10 cellular contexts compared by ENCODE assay signal in genomic region chr6:149045404-149045803, GRCh38.
DNase-seq lines count a peak whose midpoint lies in the region; ATAC-seq and TF ChIP-seq lines count a peak whose summit lies in the region.
"Had no signal": no experiment of that assay in that cellular context is flagged by ENCODE, and none has a peak within 500 bp of the region (broad histone marks: within the 10 kb centered on the region; RNA-seq: fewer than 3 reads in every experiment).

No MANE protein-coding gene starts in this region.

- H3K4me1 ChIP-seq in HCT116 (ENCODE audit: control insufficient read depth in 1 of 2, insufficient read depth in 2 of 2, low read length in 2 of 2) = peaks cover 0 to 10% of the 10 kb centered on the region in 2 experiments; a peak in 2 of 4 replicates
- peaks cover 17% of the 10 kb centered on the region for H3K4me1 ChIP-seq in OCI-LY7 (ENCODE audit: insufficient read depth, low read length, poor library complexity, severe bottlenecking)
- peaks cover 3% of the 10 kb centered on the region for H3K4me1 ChIP-seq in osteoblast (ENCODE audit: insufficient read depth, low read length)
- H3K4me1 ChIP-seq: tibial artery had no signal

- CTCF ChIA-PET in activated CD4-positive, alpha-beta T cell treated with anti-CD3 and anti-CD28 coated beads for 36 hours (lab: Charles Lee) = interaction anchor here (0.5 to 3.5 kb wide), 13 partner anchors 12 to 917 kb away, joined by 3 to 16 read pairs (median 6); no protein-coding TSS in a partner anchor
- CTCF ChIA-PET in HCT116 (lab: Charles Lee) = interaction anchor here (1.1 to 1.6 kb wide), 4 partner anchors 14 to 386 kb away, joined by 3 to 8 read pairs (median 4); no protein-coding TSS in a partner anchor
- CTCF ChIA-PET in OCI-LY7 (lab: Charles Lee; ENCODE audit: unreplicated experiment) = interaction anchor here (0.5 kb wide), 1 partner anchor 14 kb away, joined by 3 read pairs; no protein-coding TSS in a partner anchor

- H3K27me3 ChIP-seq in HCT116 (ENCODE audit: insufficient read depth, low read length) (no peaks in the 10 kb centered on the region), osteoblast (ENCODE audit: insufficient read depth, low read length) (no peaks in the 10 kb centered on the region)
- H3K27me3 ChIP-seq: tibial artery had no signal

- no peak overlapping the region for H3K4me3 Mint-ChIP-seq in activated CD4-positive, alpha-beta T cell treated with anti-CD3 and anti-CD28 coated beads for 36 hours
- H3K4me3 Mint-ChIP-seq: activated naive CD8-positive, alpha-beta T cell had no signal

- peak; percentile 96 for ATAC-seq in activated CD4-positive, alpha-beta T cell treated with anti-CD3 and anti-CD28 coated beads for 36 hours
- ATAC-seq in HCT116 (peak; percentile 76), sciatic nerve (no peak), GM21360 (IDR thresholded peaks at IDR 0.05; ENCODE audit: unreplicated experiment) (no peak), HG03469 (IDR thresholded peaks at IDR 0.05; ENCODE audit: unreplicated experiment) (no peak)

- no peak for TF ChIP-seq POLR2A in HCT116 (IDR thresholded peaks at IDR 0.05; ENCODE audit: borderline replicate concordance, extremely low read depth, insufficient read depth, insufficient read length)

- peak; percentile 56 for DNase-seq in activated CD4-positive, alpha-beta T cell treated with anti-CD3 and anti-CD28 coated beads for 36 hours
- DNase-seq in activated CD4-positive, alpha-beta T cell treated with anti-CD3 and anti-CD28 coated beads for 4 hours = no peak
- no peak for DNase-seq in HCT116 (ENCODE audit: low read depth, low spot score)
- no peak for DNase-seq in OCI-LY7 (ENCODE audit: low spot score)
- DNase-seq in osteoblast (ENCODE audit: insufficient read length, low spot score, missing footprints) = no peak
- no peak for DNase-seq in sciatic nerve (ENCODE audit: low spot score)
- DNase-seq: tibial artery had no signal

- no peak overlapping the region for H3K4me2 ChIP-seq in HCT116 (ENCODE audit: low read length)
- H3K4me2 ChIP-seq in OCI-LY7 (ENCODE audit: low read length) = no peak overlapping the region
- no peak overlapping the region for H3K4me2 ChIP-seq in osteoblast (ENCODE audit: insufficient read depth, low read length)

- no peaks in the 10 kb centered on the region for H3K9me3 ChIP-seq in HCT116 (ENCODE audit: control insufficient read depth in 1 of 2, insufficient read depth in 1 of 2, low read depth in 1 of 2, low read length in 2 of 2)
- H3K9me3 ChIP-seq in OCI-LY7 (ENCODE audit: low read length) = no peaks in the 10 kb centered on the region
- no peaks in the 10 kb centered on the region for H3K9me3 ChIP-seq in osteoblast (ENCODE audit: low read depth, low read length)
- H3K9me3 ChIP-seq: tibial artery had no signal

- TF ChIP-seq CTCF in HCT116 (IDR thresholded peaks at IDR 0.05 in 2 of 3, conservative IDR thresholded peaks at IDR 0.05 in 1 of 3; ENCODE audit: borderline replicate concordance in 1 of 3, insufficient read depth in 1 of 3, low read depth in 2 of 3, low read length in 2 of 3) = peak in 2 of 3 experiments; percentile 20 to 26; a peak in 1 of 6 replicates
- peak; percentile 23; the same call in 1 of the 2 replicates for TF ChIP-seq CTCF in OCI-LY7 (conservative IDR thresholded peaks at IDR 0.05; ENCODE audit: low read length)
- peak; percentile 7 for TF ChIP-seq CTCF in osteoblast (IDR thresholded peaks at IDR 0.05; ENCODE audit: extremely low read depth, low read depth, low read length)

- H3K9me3 Mint-ChIP-seq in activated CD4-positive, alpha-beta T cell treated with anti-CD3 and anti-CD28 coated beads for 36 hours (ENCODE audit: low read depth) = no peaks in the 10 kb centered on the region

- no peak overlapping the region for H3K27ac ChIP-seq in HCT116 (ENCODE audit: low read depth, low read length)
- no peak overlapping the region for H3K27ac ChIP-seq in OCI-LY7 (ENCODE audit: low read depth, low read length, poor library complexity, severe bottlenecking)
- no peak overlapping the region for H3K27ac ChIP-seq in osteoblast (ENCODE audit: low read depth, low read length)
- H3K27ac ChIP-seq: tibial artery had no signal

- BruUV-seq in HCT116 (replicated peaks; lab: Mats Ljungman, UMichigan) (no TSS peak), OCI-LY7 (replicated peaks; lab: Mats Ljungman, UMichigan) (no TSS peak)

- H3K9me2 ChIP-seq in HCT116 (ENCODE audit: insufficient read depth) (no peaks in the 10 kb centered on the region), OCI-LY7 (ENCODE audit: insufficient read depth, low read length) (no peaks in the 10 kb centered on the region)

- H4K20me1 ChIP-seq in HCT116 (ENCODE audit: insufficient read depth) = no peaks in the 10 kb centered on the region
- no peaks in the 10 kb centered on the region for H4K20me1 ChIP-seq in OCI-LY7 (ENCODE audit: insufficient read depth, low read length)
- no peaks in the 10 kb centered on the region for H4K20me1 ChIP-seq in osteoblast (ENCODE audit: insufficient read depth, low read length)

- H3K36me3 ChIP-seq in HCT116 (ENCODE audit: control insufficient read depth in 1 of 2, insufficient read depth in 2 of 2, low read length in 2 of 2) = no peaks in the 10 kb centered on the region
- H3K36me3 ChIP-seq in OCI-LY7 (ENCODE audit: insufficient read depth, low read length) = no peaks in the 10 kb centered on the region
- H3K36me3 ChIP-seq in osteoblast (ENCODE audit: insufficient read depth, low read length) = no peaks in the 10 kb centered on the region
- H3K36me3 ChIP-seq: tibial artery had no signal

- no peak overlapping the region for H3K9ac ChIP-seq in HCT116 (ENCODE audit: low read length)

- POLR2A ChIA-PET in activated CD4-positive, alpha-beta T cell treated with anti-CD3 and anti-CD28 coated beads for 36 hours (lab: Charles Lee) = interaction anchor here (0.9 to 1.5 kb wide), 5 partner anchors 12 to 35 kb away, joined by 3 to 5 read pairs (median 4); no protein-coding TSS in a partner anchor
- POLR2A ChIA-PET in HCT116 (lab: Charles Lee) = no interaction called here
- POLR2A ChIA-PET in OCI-LY7 (lab: Charles Lee) = interaction anchor here (0.6 to 2.1 kb wide), 7 partner anchors 9 to 58 kb away, joined by 3 to 9 read pairs (median 3); no protein-coding TSS in a partner anchor

- H3K4me1 Mint-ChIP-seq in activated CD4-positive, alpha-beta T cell treated with anti-CD3 and anti-CD28 coated beads for 36 hours = peaks cover 40% of the 10 kb centered on the region

- intact Hi-C loops in activated CD4-positive, alpha-beta T cell treated with anti-CD3 and anti-CD28 coated beads for 36 hours (cut with DNase I, micrococcal nuclease) = no loop called here
- intact Hi-C loops in HCT116 (cut with micrococcal nuclease) = no loop called here
- intact Hi-C loops in OCI-LY7 (cut with micrococcal nuclease; ENCODE audit: unreplicated experiment) = no loop called here
- intact Hi-C loops in sciatic nerve (cut with DNase I) = no loop called here

- no peaks in the 10 kb centered on the region for H3K27me3 Mint-ChIP-seq in activated CD4-positive, alpha-beta T cell treated with anti-CD3 and anti-CD28 coated beads for 36 hours
- H3K27me3 Mint-ChIP-seq: activated naive CD8-positive, alpha-beta T cell had no signal

- H2AFZ ChIP-seq in HCT116 (ENCODE audit: low read depth, low read length, poor library complexity, severe bottlenecking) = no peak overlapping the region
- H2AFZ ChIP-seq in OCI-LY7 (ENCODE audit: low read length) = no peak overlapping the region
- no peak overlapping the region for H2AFZ ChIP-seq in osteoblast (ENCODE audit: low read length)

- H3K36me3 Mint-ChIP-seq in activated CD4-positive, alpha-beta T cell treated with anti-CD3 and anti-CD28 coated beads for 36 hours (ENCODE audit: low read depth) = peaks cover 3% of the 10 kb centered on the region
- H3K36me3 Mint-ChIP-seq: activated naive CD8-positive, alpha-beta T cell had no signal

- no peak overlapping the region for H3K27ac Mint-ChIP-seq in activated CD4-positive, alpha-beta T cell treated with anti-CD3 and anti-CD28 coated beads for 36 hours
- H3K27ac Mint-ChIP-seq: activated naive CD8-positive, alpha-beta T cell had no signal

- RAD21 ChIA-PET in HCT116 (lab: Charles Lee; ENCODE audit: low non-redundant PET in 1 of 2, low total read pairs in 2 of 2, uncharacterized antibody in 2 of 2, unreplicated experiment in 2 of 2) = no interaction called here

- TF ChIP-seq RAD21 in HCT116 (IDR thresholded peaks at IDR 0.05; ENCODE audit: low read depth) = no peak

- H3K4me3 ChIP-seq in HCT116 (replicated peaks in 1 of 2; ENCODE audit: low read depth in 1 of 2, low read length in 2 of 2) (no peak overlapping the region), OCI-LY7 (ENCODE audit: low read depth, low read length, poor library complexity, severe bottlenecking) (no peak overlapping the region), osteoblast (ENCODE audit: insufficient read depth, low read length) (no peak overlapping the region)
- H3K4me3 ChIP-seq: tibial artery had no signal

- H3K79me2 ChIP-seq in HCT116 (ENCODE audit: insufficient read depth, low read length) = no peaks in the 10 kb centered on the region
- no peaks in the 10 kb centered on the region for H3K79me2 ChIP-seq in OCI-LY7 (ENCODE audit: insufficient read depth, low read depth, low read length)
- no peaks in the 10 kb centered on the region for H3K79me2 ChIP-seq in osteoblast (ENCODE audit: insufficient read depth, low read length)

TF ChIP-seq in HCT116, 20 proteins besides CTCF, POLR2A, EP300 and RAD21 (continues in another document):
- TF ChIP-seq TCF7L2 (IDR thresholded peaks at IDR 0.05; ENCODE audit: borderline replicate concordance, extremely low read depth, insufficient read depth, insufficient read length) (no peak), SP1 (IDR thresholded peaks at IDR 0.05; ENCODE audit: low read depth) (no peak), ELF1 (IDR thresholded peaks at IDR 0.05; ENCODE audit: borderline replicate concordance, low read depth) (no peak), ZNF274 (IDR thresholded peaks at IDR 0.05; ENCODE audit: low read depth, low read length) (no peak)

Comparison
In these comparisons a context has a peak if more than half of its experiments do, and no peak if none do; other contexts are left out.
1. ATAC-seq: peak in activated CD4-positive, alpha-beta T cell treated with anti-CD3 and anti-CD28 coated beads for 36 hours (single experiment) and HCT116 (single experiment); none in sciatic nerve (single experiment), GM21360 (single experiment) and HG03469 (single experiment).
2. Peak in every context shown above with its lines, with median percentiles within 50 percentile points of each other: CTCF ChIP-seq.